Comparison of ENCODE assay signal across 8 cellular contexts in genomic region chr1:58903450-58904298, GRCh38.
DNase-seq lines count a peak whose midpoint lies in the region; ATAC-seq and TF ChIP-seq lines count a peak whose summit lies in the region.

No MANE protein-coding gene starts in this region.

- peak overlapping the region; percentile 55 for H3K4me3 ChIP-seq in ectodermal cell (ENCODE audit: insufficient read depth, low read depth, low read length)
- H3K4me3 ChIP-seq in lung: peak overlapping the region; percentile 49

- no peaks in the 10 kb centered on the region for H3K36me3 ChIP-seq in ectodermal cell (ENCODE audit: control insufficient read depth, insufficient read depth, low read length)
- H3K36me3 ChIP-seq in lung (ENCODE audit: control insufficient read depth in 2 of 2, insufficient read depth in 2 of 2, low read length in 2 of 2): no peaks in the 10 kb centered on the region

- H3K4me1 ChIP-seq in ectodermal cell (ENCODE audit: control insufficient read depth, insufficient read depth, low read length): no peaks in the 10 kb centered on the region
- H3K4me1 ChIP-seq in lung (ENCODE audit: control insufficient read depth in 2 of 2, insufficient read depth in 2 of 2, low read length in 2 of 2): peaks cover 3 to 13% of the 10 kb centered on the region in 2 donors

- no peak overlapping the region for H3K27ac ChIP-seq in ectodermal cell (ENCODE audit: insufficient read depth, low read depth, low read length, poor library complexity, severe bottlenecking)
- peak overlapping the region; percentile 97 to 100 for H3K27ac ChIP-seq in lung (ENCODE audit: low read depth in 1 of 2, low read length in 1 of 2)

- TF ChIP-seq CTCF in AG09319 (IDR thresholded peaks at IDR 0.05; ENCODE audit: low read depth, low read length) (no peak), lung (IDR thresholded peaks at IDR 0.05; ENCODE audit: control extremely low read depth, extremely low read depth) (no peak)

- DNase-seq in AG09319 (ENCODE audit: extremely low read depth, low read depth): peak; percentile 84
- peak; percentile 43 for DNase-seq in NCI-H526 treated with DMSO at 0.1 percent for 48 hours (lab: John Stamatoyannopoulos, UW)
- peak; percentile 38 to 49 for DNase-seq in activated CD8-positive, alpha-beta memory T cell treated with anti-CD3 and anti-CD28 coated beads for 1 hour (ENCODE audit: extremely low read depth in 1 of 2, low read depth in 1 of 2)
- DNase-seq in lung (ENCODE audit: low spot score): peak; percentile 94
- DNase-seq in stimulated activated CD4-positive, alpha-beta T cell treated with anti-CD3 and anti-CD28 coated beads, TNF-alpha, amount 100 ng/mL, for 24 hours (ENCODE audit: low read depth in 3 of 3): peak; percentile 67 to 85 (median 70)

- no peaks in the 10 kb centered on the region for H3K9me3 ChIP-seq in ectodermal cell (ENCODE audit: control insufficient read depth, low read length)
- H3K9me3 ChIP-seq in lung (ENCODE audit: control insufficient read depth in 2 of 2, insufficient read depth in 1 of 2, low read length in 1 of 2): no peaks in the 10 kb centered on the region

- ATAC-seq in GM18870 (IDR thresholded peaks at IDR 0.05; ENCODE audit: unreplicated experiment): peak; percentile 78
- peak; percentile 78 for ATAC-seq in HG03097 (IDR thresholded peaks at IDR 0.05; ENCODE audit: low FRiP score, unreplicated experiment)
- ATAC-seq in lung (ENCODE audit: insufficient read depth, low FRiP score): peak; percentile 95

- WGBS in ectodermal cell, 2 experiments: 3% methylated on average over 73 of the region's 73 CpGs
- 0 to 1% methylated on average over 69 to 73 of the region's 73 CpGs for WGBS in lung, 2 donors

- H3K27me3 ChIP-seq in ectodermal cell (ENCODE audit: control insufficient read depth, insufficient read depth, low read length, poor library complexity, severe bottlenecking) (no peaks in the 10 kb centered on the region), lung (ENCODE audit: control insufficient read depth, insufficient read depth) (no peaks in the 10 kb centered on the region)

Comparison
In these comparisons a context has a peak if more than half of its experiments do, and no peak if none do; other contexts are left out.
1. DNase-seq: peak in every context shown above with its lines; median percentile 94 in lung; 84 in AG09319; 70 in stimulated activated CD4-positive, alpha-beta T cell treated with anti-CD3 and anti-CD28 coated beads, TNF-alpha, amount 100 ng/mL, for 24 hours; 44 in activated CD8-positive, alpha-beta memory T cell treated with anti-CD3 and anti-CD28 coated beads for 1 hour; 43 in NCI-H526 treated with DMSO at 0.1 percent for 48 hours.